ENCODE assay signal across 19 cellular contexts in the genomic region with DNA sequence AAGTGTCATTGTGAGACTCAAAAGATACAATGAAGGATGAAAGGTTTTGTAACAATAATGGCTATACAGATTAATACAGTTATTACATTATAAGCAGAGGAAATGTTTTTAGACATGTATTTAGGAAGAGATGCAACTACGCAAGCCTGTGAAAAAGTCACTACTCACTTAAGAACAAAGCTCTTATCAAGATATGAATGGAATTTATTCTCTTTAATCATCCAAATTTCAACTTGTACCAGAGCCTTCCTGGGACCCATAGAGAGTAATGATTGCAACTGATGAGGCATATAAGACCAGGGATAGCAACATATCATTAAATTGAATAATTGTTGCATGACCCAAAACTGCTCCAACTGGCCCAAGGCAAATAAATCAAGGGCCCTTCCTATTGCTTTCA. TPM values are rescaled to one million over a fixed set of nuclear protein-coding genes. Genes with fewer than 3 reads are reported as not detected.
A peak's percentile ranks its signal among the peaks of the same experiment; 100 is the strongest.
DNase-seq lines count a peak whose midpoint lies in the region; ATAC-seq, FAIRE-seq and TF ChIP-seq lines count a peak whose summit lies in the region.
"Had no signal": no experiment of that assay in that cellular context is flagged by ENCODE, and none has a peak within 500 bp of the region (broad histone marks: within the 10 kb centered on the region; RNA-seq: fewer than 3 reads in every experiment).

No MANE protein-coding gene starts in this region.

- no peaks in the 10 kb centered on the region for H3K36me3 ChIP-seq in iPS-20b (ENCODE audit: insufficient read depth, low read depth, low read length)
- no peaks in the 10 kb centered on the region for H3K36me3 ChIP-seq in smooth muscle cell (ENCODE audit: low read depth)
- H3K36me3 ChIP-seq: upper lobe of left lung had no signal

- H3K4me3 Mint-ChIP-seq in brain = no peak overlapping the region

- peak; percentile 11 for FAIRE-seq in G401.6 (lab: Jason Lieb, UNC)
- FAIRE-seq: frontal cortex had no signal

- peak overlapping the region; percentile 69 for H3K4me2 ChIP-seq in smooth muscle cell

- H4K20me1 ChIP-seq in smooth muscle cell (ENCODE audit: low read depth) = no peaks in the 10 kb centered on the region

- H3F3A ChIP-seq in smooth muscle cell (ENCODE audit: low read depth) = no peaks in the 10 kb centered on the region

- peak overlapping the region; percentile 36 for H2AFZ ChIP-seq in smooth muscle cell (ENCODE audit: low read depth)

- H3K9me3 Mint-ChIP-seq in brain = no peaks in the 10 kb centered on the region
- H3K9me3 Mint-ChIP-seq: neural crest cell had no signal

- H3K27ac ChIP-seq in iPS-20b (ENCODE audit: low read length) = peak overlapping the region; percentile 25
- H3K27ac ChIP-seq in smooth muscle cell (ENCODE audit: low read depth) = peak overlapping the region; percentile 98

- H3K9me3 ChIP-seq in iPS-20b (ENCODE audit: insufficient read depth, low read depth, low read length) = no peaks in the 10 kb centered on the region
- H3K9me3 ChIP-seq in smooth muscle cell (replicated peaks; ENCODE audit: low read depth) = no peaks in the 10 kb centered on the region
- H3K9me3 ChIP-seq: body of pancreas, upper lobe of left lung had no signal

- no peak for ATAC-seq in GM18517 (IDR thresholded peaks at IDR 0.05; ENCODE audit: unreplicated experiment)
- no peak for ATAC-seq in HG02642 (IDR thresholded peaks at IDR 0.05; ENCODE audit: poor library complexity, unreplicated experiment)

- no peaks in the 10 kb centered on the region for H3K79me2 ChIP-seq in smooth muscle cell (ENCODE audit: low read depth)

- no peaks in the 10 kb centered on the region for H3K27me3 Mint-ChIP-seq in brain

- peaks cover 48% of the 10 kb centered on the region for H3K4me1 Mint-ChIP-seq in brain

- TF ChIP-seq CTCF in brain (conservative IDR thresholded peaks at IDR 0.05) (no peak), smooth muscle cell (IDR thresholded peaks at IDR 0.05; ENCODE audit: borderline replicate concordance, insufficient read depth, poor library complexity, severe bottlenecking) (no peak)

- H3K4me1 ChIP-seq in iPS-20b (ENCODE audit: insufficient read depth, low read length) = peaks cover 16% of the 10 kb centered on the region
- H3K4me1 ChIP-seq in smooth muscle cell (ENCODE audit: low read depth) = peaks cover 21% of the 10 kb centered on the region
- H3K4me1 ChIP-seq: body of pancreas had no signal

- H3K36me3 Mint-ChIP-seq in brain = no peaks in the 10 kb centered on the region

- 95% methylated on average over 1 of the region's 1 CpG for WGBS in smooth muscle cell (ENCODE audit: low lambda C conversion rate)

- DNase-seq in smooth muscle cell (lab: John Stamatoyannopoulos, UW; ENCODE audit: unreplicated experiment) = no peak
- no peak for DNase-seq in activated CD8-positive, alpha-beta memory T cell treated with anti-CD3 and anti-CD28 coated beads for 24 hours
- DNase-seq in NCI-H748 treated with DMSO at 0.1 percent for 48 hours (lab: John Stamatoyannopoulos, UW) = no peak
- DNase-seq: activated CD8-positive, alpha-beta memory T cell treated with anti-CD3 and anti-CD28 coated beads, Interleukin-2, amount 50 U/mL, for 4 hours; activated naive CD4-positive, alpha-beta T cell treated with Interleukin-2 at 50 U/mL for 16 hours; effector CD8-positive, alpha-beta T cell; Karpas-422; SIG-M5; T-helper 9 cell had no signal

- H3K27ac Mint-ChIP-seq in brain = peak overlapping the region in 4 of 5 experiments; percentile 68 to 90 (median 74)

- no peaks in the 10 kb centered on the region for H3K27me3 ChIP-seq in iPS-20b (ENCODE audit: insufficient read depth, low read length)
- no peaks in the 10 kb centered on the region for H3K27me3 ChIP-seq in smooth muscle cell (ENCODE audit: low read depth)
- H3K27me3 ChIP-seq: body of pancreas, upper lobe of left lung had no signal

- no peak overlapping the region for H3K4me3 ChIP-seq in iPS-20b (ENCODE audit: low read length)
- H3K4me3 ChIP-seq in smooth muscle cell = no peak overlapping the region
- H3K4me3 ChIP-seq: body of pancreas, lung, upper lobe of left lung had no signal

- H3K9ac ChIP-seq in iPS-20b (ENCODE audit: low read depth, low read length) (no peak overlapping the region), smooth muscle cell (ENCODE audit: low read depth) (peak overlapping the region; percentile 87)

RNA-seq across cellular contexts. Expression of a gene that starts 43.1 kb away (rescaled TPM):
- polyA plus RNA-seq in brain (ENCODE audit: insufficient read depth, low read depth, low replicate concordance) = 1.0 TPM
- total RNA-seq in smooth muscle cell = 27.3 and 42.6 TPM in 2 replicates
- 6.5 and 9.8 TPM in 2 replicates for polyA plus RNA-seq in smooth muscle cell
